In genomic region chr6:149834513-149835481, GRCh38 we compare ENCODE assay signal across 8 cellular contexts. TPM values are rescaled to one million over a fixed set of nuclear protein-coding genes. Genes with fewer than 3 reads are reported as not detected.
DNase-seq lines count a peak whose midpoint lies in the region; ATAC-seq and TF ChIP-seq lines count a peak whose summit lies in the region.

No MANE protein-coding gene starts in this region.

- H3K4me3 ChIP-seq in DOHH2 (ENCODE audit: low read length) (no peak overlapping the region), LNCaP clone FGC (ENCODE audit: low read depth, low read length) (no peak overlapping the region), adipocyte (ENCODE audit: low read length) (no peak overlapping the region), right atrium auricular region (no peak overlapping the region), gastrocnemius medialis (no peak overlapping the region)

- H3K27ac ChIP-seq in DOHH2 (ENCODE audit: low read depth, low read length): no peak overlapping the region
- no peak overlapping the region for H3K27ac ChIP-seq in right atrium auricular region
- no peak overlapping the region for H3K27ac ChIP-seq in gastrocnemius medialis

- H3K27me3 Mint-ChIP-seq in T-helper 17 cell: no peaks in the 10 kb centered on the region

- 0 out of 2 replicates have a peak, but pooled peaks cover 4% of the 10 kb centered on the region for H4K20me1 ChIP-seq in DOHH2 (ENCODE audit: control insufficient read depth, insufficient read depth, low read depth, low read length)

- H3K9me3 ChIP-seq in DOHH2 (ENCODE audit: control insufficient read depth, insufficient read depth, low read length) (no peaks in the 10 kb centered on the region), T-helper 17 cell (ENCODE audit: control insufficient read depth, low read length, poor library complexity, severe bottlenecking) (no peaks in the 10 kb centered on the region), adipocyte (ENCODE audit: control insufficient read depth, low read length) (no peaks in the 10 kb centered on the region), right atrium auricular region (no peaks in the 10 kb centered on the region), gastrocnemius medialis (no peaks in the 10 kb centered on the region)

- peaks cover 3% of the 10 kb centered on the region for H3K4me1 Mint-ChIP-seq in T-helper 17 cell

- DNase-seq in LNCaP clone FGC (ENCODE audit: low read depth): no peak
- peak; percentile 42 to 79 (median 52) for DNase-seq in T-helper 17 cell
- DNase-seq in adipocyte (ENCODE audit: low read depth): peak; percentile 89
- peak; percentile 77 for DNase-seq in right atrium auricular region (ENCODE audit: low spot score)
- DNase-seq in gastrocnemius medialis: peak in 1 of 2 donors; percentile 22

- H3F3A ChIP-seq in DOHH2 (ENCODE audit: control insufficient read depth, insufficient read depth): no peaks in the 10 kb centered on the region

- intact Hi-C loops in gastrocnemius medialis (cut with DNase I; ENCODE audit: low total_unique reads): loop anchor here (1.0 to 5.0 kb wide), 2 partner anchors 92 to 183 kb away; no protein-coding TSS in a partner anchor

- H3K27ac Mint-ChIP-seq in T-helper 17 cell: no peak overlapping the region

- ATAC-seq in T-helper 17 cell (peak; percentile 88), gastrocnemius medialis (peak in 1 of 2 donors; percentile 56), GM19467 (IDR thresholded peaks at IDR 0.05; ENCODE audit: unreplicated experiment) (no peak), HG02798 (IDR thresholded peaks at IDR 0.05; ENCODE audit: poor library complexity, unreplicated experiment) (no peak)

- H3K9ac ChIP-seq in adipocyte (ENCODE audit: low read length): no peak overlapping the region

- H3K9me2 ChIP-seq in DOHH2 (replicated peaks; ENCODE audit: control insufficient read depth, low read length): no peaks in the 10 kb centered on the region

- no peak overlapping the region for H3K4me2 ChIP-seq in DOHH2 (ENCODE audit: low read length)

- H3K4me3 Mint-ChIP-seq in T-helper 17 cell: no peak overlapping the region

- H3K4me1 ChIP-seq in DOHH2 (ENCODE audit: control insufficient read depth, low read length) (no peaks in the 10 kb centered on the region), adipocyte (ENCODE audit: control insufficient read depth, insufficient read depth, low read length) (no peaks in the 10 kb centered on the region), right atrium auricular region (no peaks in the 10 kb centered on the region), gastrocnemius medialis (peaks cover 4 to 6% of the 10 kb centered on the region in 2 donors)

- H3K36me3 ChIP-seq in DOHH2 (ENCODE audit: control insufficient read depth, low read length) (no peaks in the 10 kb centered on the region), adipocyte (ENCODE audit: control insufficient read depth, insufficient read depth, low read length, severe bottlenecking) (no peaks in the 10 kb centered on the region), right atrium auricular region (no peaks in the 10 kb centered on the region), gastrocnemius medialis (peaks cover 0 to 10% of the 10 kb centered on the region in 2 donors)

- in situ Hi-C loops in gastrocnemius medialis (cut with MboI; ENCODE audit: low sequenced_read_pairs in 4 of 4): loop anchor here in 2 of 4 donors (5.0 to 25.0 kb wide), 3 partner anchors 88 to 180 kb away; partner anchors contain the start of gene RAET1G (in 1 of the 2)

- H3K27me3 ChIP-seq in DOHH2 (ENCODE audit: control insufficient read depth, low read length): no peaks in the 10 kb centered on the region; the same call in 1 of the 2 replicates
- H3K27me3 ChIP-seq in adipocyte (replicated peaks; ENCODE audit: control insufficient read depth, insufficient read depth, low read length): no peaks in the 10 kb centered on the region
- no peaks in the 10 kb centered on the region for H3K27me3 ChIP-seq in right atrium auricular region
- H3K27me3 ChIP-seq in gastrocnemius medialis: no peaks in the 10 kb centered on the region

- H3K36me3 Mint-ChIP-seq in T-helper 17 cell (ENCODE audit: low read depth): no peaks in the 10 kb centered on the region

- TF ChIP-seq POLR2A in gastrocnemius medialis (IDR thresholded peaks at IDR 0.05): no peak

- TF ChIP-seq CTCF in DOHH2 (IDR thresholded peaks at IDR 0.05; ENCODE audit: low read depth, low read length, poor library complexity, severe bottlenecking) (peak; percentile 89), LNCaP clone FGC (IDR thresholded peaks at IDR 0.05; ENCODE audit: control insufficient read depth, extremely low read depth, insufficient read depth) (peak; percentile 79), right atrium auricular region (IDR thresholded peaks at IDR 0.05) (peak; percentile 90 to 95), gastrocnemius medialis (IDR thresholded peaks at IDR 0.05 in 4 of 5, conservative IDR thresholded peaks at IDR 0.05 in 1 of 5) (peak; percentile 84 to 96 (median 90))

- no peaks in the 10 kb centered on the region for H3K79me2 ChIP-seq in DOHH2 (ENCODE audit: control insufficient read depth, low read length)

RNA-seq across cellular contexts. Expression of gene LRP11, which starts 29.4 kb away (rescaled TPM):
- 1 to 10 TPM; 1.8 to 2.5 TPM for total RNA-seq in T-helper 17 cell
- total RNA-seq in right atrium auricular region: 10 to 100 TPM; 17.0 to 25.7 TPM
- total RNA-seq in gastrocnemius medialis: 10 to 100 TPM in 1 of 4 donors, 1 to 10 TPM in 3; 5.5 to 19.8 (median 6.1) TPM
